In the genomic region with DNA sequence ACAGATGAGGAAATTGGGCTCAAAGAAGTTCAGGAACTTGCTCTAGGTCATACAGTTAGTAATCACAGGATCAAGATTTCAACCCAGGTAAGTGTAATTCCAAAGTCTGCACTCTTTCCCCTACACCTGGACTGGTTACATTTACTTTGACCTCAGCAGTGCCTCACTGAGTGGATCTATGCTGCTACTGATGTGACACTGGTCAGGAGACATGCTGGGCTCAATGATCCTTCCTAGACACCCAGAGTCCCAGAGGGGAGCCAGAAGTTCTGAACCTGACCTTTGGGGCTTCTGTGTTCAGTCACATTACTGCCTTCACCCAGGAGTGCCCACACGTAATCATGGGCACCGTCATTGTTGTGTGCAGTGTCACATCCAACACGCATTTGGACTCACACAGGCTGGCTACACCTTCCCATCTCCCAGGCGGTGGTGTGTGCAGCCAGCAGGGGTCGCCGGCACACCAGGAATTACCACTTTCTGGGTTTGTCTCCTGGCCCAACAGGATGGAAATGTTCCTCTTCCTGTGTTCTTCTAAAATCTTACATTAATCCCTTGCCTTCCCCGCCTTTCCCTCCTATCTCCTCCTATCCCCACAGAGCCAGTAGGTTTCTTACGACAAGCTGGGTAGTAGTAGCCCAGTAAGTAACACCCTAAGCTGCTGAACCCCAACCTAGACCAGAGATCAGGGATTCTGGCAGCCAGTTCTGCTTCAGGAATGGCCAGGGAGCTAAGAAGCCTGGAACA, we compare ENCODE assay signal across 8 cellular contexts. TPM values are rescaled to one million over a fixed set of nuclear protein-coding genes. Genes with fewer than 3 reads are reported as not detected.
DNase-seq lines count a peak whose midpoint lies in the region; ATAC-seq and TF ChIP-seq lines count a peak whose summit lies in the region.

No MANE protein-coding gene starts in this region.

- TF ChIP-seq POLR2A in Peyer's patch (IDR thresholded peaks at IDR 0.05), result no peak
- no peak for TF ChIP-seq POLR2A in stomach (IDR thresholded peaks at IDR 0.05)

- H3K36me3 Mint-ChIP-seq in activated T-cell treated with anti-CD3 and anti-CD28 coated beads, Interleukin-2, amount 50 U/mL, for 72 hours (ENCODE audit: insufficient read depth in 2 of 2), result no peaks in the 10 kb centered on the region
- no peaks in the 10 kb centered on the region for H3K36me3 Mint-ChIP-seq in neural progenitor cell

- H3K27me3 ChIP-seq in Peyer's patch (peaks cover 0 to 8% of the 10 kb centered on the region in 2 donors), neural progenitor cell (peaks cover 100% of the 10 kb centered on the region), stomach (peaks cover 0 to 98% (median 57%) of the 10 kb centered on the region in 3 donors)

- H3K9me3 ChIP-seq in Peyer's patch (no peaks in the 10 kb centered on the region), neural progenitor cell (ENCODE audit: low read depth) (no peaks in the 10 kb centered on the region), stomach (no peaks in the 10 kb centered on the region)

- H3K79me2 ChIP-seq in neural progenitor cell (ENCODE audit: low read depth), result no peaks in the 10 kb centered on the region

- POLR2A ChIA-PET in GM10248 (lab: Yijun Ruan, JAX), result no interaction called here

- peak; percentile 96 to 97 for ATAC-seq in activated T-cell treated with anti-CD3 and anti-CD28 coated beads, Interleukin-2, amount 50 U/mL, for 72 hours (replicated peaks in 1 of 2)
- ATAC-seq in HG03196 (IDR thresholded peaks at IDR 0.05; ENCODE audit: unreplicated experiment), result no peak

- H3K27ac ChIP-seq in Peyer's patch (no peak overlapping the region), neural progenitor cell (no peak overlapping the region), stomach (no peak overlapping the region)

- no peaks in the 10 kb centered on the region for H3K9me3 Mint-ChIP-seq in activated T-cell treated with anti-CD3 and anti-CD28 coated beads, Interleukin-2, amount 50 U/mL, for 72 hours
- H3K9me3 Mint-ChIP-seq in neural progenitor cell, result peaks cover 5% of the 10 kb centered on the region

- no peak overlapping the region for H3K9ac ChIP-seq in neural progenitor cell

- 2 to 3% (median 3%) methylated on average over 8 of the region's 8 CpGs for WGBS in stomach, 5 donors

- H3K36me3 ChIP-seq in Peyer's patch (no peaks in the 10 kb centered on the region), neural progenitor cell (no peaks in the 10 kb centered on the region), stomach (no peaks in the 10 kb centered on the region)

- intact Hi-C loops in stomach (cut with DNase I; ENCODE audit: low total_unique reads), result loop anchor here (5.0 kb wide), 1 partner anchor 41 kb away; no protein-coding TSS in a partner anchor

- peak; percentile 80 for DNase-seq in GM10248 (ENCODE audit: extremely low spot score)
- DNase-seq in HUDEP-2 (lab: John Stamatoyannopoulos, UW; ENCODE audit: unreplicated experiment in 76 of 76), result peak in 63 of 76 experiments; percentile 3 to 82 (median 49)
- DNase-seq in Peyer's patch, result peak; percentile 76 to 91 (median 85)
- DNase-seq in activated T-cell treated with anti-CD3 and anti-CD28 coated beads, Interleukin-2, amount 50 U/mL, for 72 hours, result peak; percentile 78 to 82
- peak; percentile 72 for DNase-seq in fibroblast of mammary gland (ENCODE audit: low read depth)
- peak; percentile 80 for DNase-seq in neural progenitor cell (ENCODE audit: low spot score)
- DNase-seq in stomach, result peak; percentile 85

- no peak overlapping the region for H3K4me2 ChIP-seq in neural progenitor cell

- no peaks in the 10 kb centered on the region for H4K20me1 ChIP-seq in neural progenitor cell (ENCODE audit: low read depth)

- no peaks in the 10 kb centered on the region for H3F3A ChIP-seq in neural progenitor cell (ENCODE audit: low read depth)

- H3K4me1 ChIP-seq in Peyer's patch (peaks cover 0 to 3% (median under 1%) of the 10 kb centered on the region in 4 donors), neural progenitor cell (peaks cover 7% of the 10 kb centered on the region), stomach (peaks cover 3 to 12% (median 7%) of the 10 kb centered on the region in 4 donors)

- peak; percentile 99 for TF ChIP-seq CTCF in GM10248 (IDR thresholded peaks at IDR 0.05; ENCODE audit: control extremely low read depth, extremely low read depth, low read depth, missing control alignments)
- TF ChIP-seq CTCF in Peyer's patch (IDR thresholded peaks at IDR 0.05), result peak; percentile 65 to 91 (median 88)
- peak; percentile 97 for TF ChIP-seq CTCF in fibroblast of mammary gland (conservative IDR thresholded peaks at IDR 0.05; ENCODE audit: control insufficient read depth, insufficient read depth, low read depth, low read length)
- TF ChIP-seq CTCF in neural progenitor cell (IDR thresholded peaks at IDR 0.05), result peak; percentile 91
- TF ChIP-seq CTCF in stomach (IDR thresholded peaks at IDR 0.05), result peak in 5 of 7 experiments; percentile 76 to 95 (median 91)

- CTCF ChIA-PET in GM10248 (lab: Yijun Ruan, JAX), result interaction anchor here (0.6 to 10.0 kb wide), 19 partner anchors 9 to 490 kb away, joined by 3 to 398 read pairs (median 9); a partner anchor contains a TSS

- no peak overlapping the region for H3K4me3 ChIP-seq in Peyer's patch
- H3K4me3 ChIP-seq in fibroblast of mammary gland (ENCODE audit: control insufficient read depth, low read depth, low read length), result no peak overlapping the region
- no peak overlapping the region for H3K4me3 ChIP-seq in neural progenitor cell
- no peak overlapping the region for H3K4me3 ChIP-seq in stomach

- no peak for TF ChIP-seq EP300 in stomach (IDR thresholded peaks at IDR 0.05)

- peaks cover 4% of the 10 kb centered on the region for H3K4me1 Mint-ChIP-seq in activated T-cell treated with anti-CD3 and anti-CD28 coated beads, Interleukin-2, amount 50 U/mL, for 72 hours (ENCODE audit: low read depth)
- peaks cover 11% of the 10 kb centered on the region for H3K4me1 Mint-ChIP-seq in neural progenitor cell

- H3K27ac Mint-ChIP-seq in activated T-cell treated with anti-CD3 and anti-CD28 coated beads, Interleukin-2, amount 50 U/mL, for 72 hours, result no peak overlapping the region
- peak overlapping the region; percentile 51 for H3K27ac Mint-ChIP-seq in neural progenitor cell

- H3K4me3 Mint-ChIP-seq in activated T-cell treated with anti-CD3 and anti-CD28 coated beads, Interleukin-2, amount 50 U/mL, for 72 hours, result no peak overlapping the region
- H3K4me3 Mint-ChIP-seq in neural progenitor cell, result no peak overlapping the region

- peak overlapping the region; percentile 95 for H2AFZ ChIP-seq in neural progenitor cell (replicated peaks)

- peaks cover 89% of the 10 kb centered on the region for H3K27me3 Mint-ChIP-seq in activated T-cell treated with anti-CD3 and anti-CD28 coated beads, Interleukin-2, amount 50 U/mL, for 72 hours (ENCODE audit: low read depth)
- H3K27me3 Mint-ChIP-seq in neural progenitor cell (ENCODE audit: insufficient read depth, low read depth), result peaks cover 41% of the 10 kb centered on the region

RNA-seq across cellular contexts. Expression of a gene that starts 25.6 kb away (rescaled TPM):
- total RNA-seq in Peyer's patch (100 to 1,000 TPM in 3 of 4 donors, 10 to 100 TPM in 1; 79.7 to 342 (median 175) TPM), neural progenitor cell (ENCODE audit: low replicate concordance) (25.3 and 46.0 TPM in 2 replicates), stomach (100 to 1,000 TPM; 135 to 441 (median 164) TPM)
- 10 to 100 TPM; 60.1 to 71.3 TPM for total RNA-seq in activated T-cell treated with anti-CD3 and anti-CD28 coated beads, Interleukin-2, amount 50 U/mL, for 72 hours
- polyA plus RNA-seq in stomach, result 100 to 1,000 TPM in 1 of 3 donors, 10 to 100 TPM in 2; 60.3 to 102 (median 73.2) TPM

RNA-seq across cellular contexts. Expression of a gene that starts 25.8 kb away (rescaled TPM):
- 100 to 1,000 TPM; 118 to 246 (median 203) TPM for total RNA-seq in Peyer's patch
- 100 to 1,000 TPM; 349 to 440 TPM for total RNA-seq in activated T-cell treated with anti-CD3 and anti-CD28 coated beads, Interleukin-2, amount 50 U/mL, for 72 hours
- 461 and 715 TPM in 2 replicates for total RNA-seq in neural progenitor cell (ENCODE audit: low replicate concordance)
- 100 to 1,000 TPM in 3 of 5 donors, 10 to 100 TPM in 2; 75.0 to 255 (median 241) TPM for total RNA-seq in stomach
- 100 to 1,000 TPM; 517 to 864 (median 543) TPM for polyA plus RNA-seq in stomach

RNA-seq across cellular contexts. Expression of a gene that starts 50.1 kb away (rescaled TPM):
- total RNA-seq in Peyer's patch (not detected), neural progenitor cell (ENCODE audit: low replicate concordance) (not detected in 2 replicates), stomach (not detected)
- not detected for total RNA-seq in activated T-cell treated with anti-CD3 and anti-CD28 coated beads, Interleukin-2, amount 50 U/mL, for 72 hours
- not detected for polyA plus RNA-seq in stomach
